8 cellular contexts compared by ENCODE assay signal in the genomic region with DNA sequence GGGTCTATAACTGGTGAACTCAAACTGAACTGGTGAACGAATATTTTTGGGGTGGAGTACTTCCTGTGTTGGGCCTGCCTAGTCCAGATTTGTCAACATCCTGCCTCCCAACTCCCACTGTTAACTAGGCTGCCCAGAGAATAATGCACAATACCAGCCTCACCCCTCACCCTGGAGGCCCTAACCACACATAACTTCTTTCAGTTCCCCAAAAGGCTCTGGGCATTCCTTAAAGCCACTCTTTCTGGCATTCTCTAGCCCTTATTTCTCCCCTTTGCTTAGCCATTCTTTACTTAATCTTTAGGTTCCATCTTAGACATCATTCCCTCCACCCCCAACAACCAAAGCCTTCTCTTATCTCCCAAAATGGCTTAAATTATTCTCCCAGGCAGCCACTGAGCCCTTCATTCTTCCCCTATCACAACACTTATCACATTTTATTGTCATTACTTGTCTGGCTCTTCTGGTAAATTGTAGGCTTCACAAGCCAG. TPM values are rescaled to one million over a fixed set of nuclear protein-coding genes. Genes with fewer than 3 reads are reported as not detected.
DNase-seq lines count a peak whose midpoint lies in the region; ATAC-seq lines count a peak whose summit lies in the region.

No MANE protein-coding gene starts in this region.

- peak; percentile 83 for ATAC-seq in GM18511 (IDR thresholded peaks at IDR 0.05; ENCODE audit: unreplicated experiment)
- no peak for ATAC-seq in GM21526 (IDR thresholded peaks at IDR 0.05; ENCODE audit: low FRiP score, unreplicated experiment)
- no peak for ATAC-seq in HG02973 (IDR thresholded peaks at IDR 0.05; ENCODE audit: unreplicated experiment)

- peak; percentile 78 for DNase-seq in HT1080 (ENCODE audit: low read depth)
- peak; percentile 66 for DNase-seq in activated effector memory CD4-positive, alpha-beta T cell treated with anti-CD3 and anti-CD28 coated beads, Interleukin-2, amount 50 U/mL, for 16 hours
- DNase-seq in lung microvascular endothelial cell (ENCODE audit: low read depth in 2 of 2): peak; percentile 49 to 77
- no peak for DNase-seq in iPS-NIHi7 (ENCODE audit: extremely low spot score)
- no peak for DNase-seq in NCI-H510A treated with DMSO at 0.1 percent for 48 hours (lab: John Stamatoyannopoulos, UW)

RNA-seq across cellular contexts. Expression of a gene that starts 9.1 kb away (rescaled TPM):
- 175 and 185 TPM in 2 replicates for total RNA-seq in HT1080 (2014; rRNA removed; shearing (Covaris generic))
- 204 and 261 TPM in 2 replicates for polyA plus RNA-seq in HT1080 (2015; cell fraction: cytosol; rRNA removed)
- 86.6 and 111 TPM in 2 replicates for polyA plus RNA-seq in HT1080 (2015; cell fraction: nucleus; rRNA removed)
- 231 and 283 TPM in 2 replicates for total RNA-seq in lung microvascular endothelial cell

RNA-seq across cellular contexts. Expression of a gene that starts 23.3 kb away (rescaled TPM):
- 11.4 and 15.8 TPM in 2 replicates for total RNA-seq in HT1080 (2014; rRNA removed; shearing (Covaris generic))
- 12.8 and 13.4 TPM in 2 replicates for polyA plus RNA-seq in HT1080 (2015; cell fraction: cytosol; rRNA removed)
- 18.6 and 23.4 TPM in 2 replicates for polyA plus RNA-seq in HT1080 (2015; cell fraction: nucleus; rRNA removed)
- 2.8 and 4.8 TPM in 2 replicates for total RNA-seq in lung microvascular endothelial cell

Comparison
In these comparisons a context has a peak if more than half of its experiments do, and no peak if none do; other contexts are left out.
1. DNase-seq: peak in HT1080 (single experiment), activated effector memory CD4-positive, alpha-beta T cell treated with anti-CD3 and anti-CD28 coated beads, Interleukin-2, amount 50 U/mL, for 16 hours (single experiment) and lung microvascular endothelial cell (2 of 2); none in iPS-NIHi7 (single experiment) and NCI-H510A treated with DMSO at 0.1 percent for 48 hours (single experiment).